15 cellular contexts compared by ENCODE assay signal in genomic region chr6:66865771-66866170, GRCh38.
"Had no signal": no experiment of that assay in that cellular context is flagged by ENCODE, and none has a peak within 500 bp of the region (broad histone marks: within the 10 kb centered on the region; RNA-seq: fewer than 3 reads in every experiment).

No MANE protein-coding gene starts in this region.

- H3K27me3 ChIP-seq: brain microvascular endothelial cell, gastrocnemius medialis, neural progenitor cell, pancreas, thyroid gland had no signal

- H3K4me1 ChIP-seq: gastrocnemius medialis, neural progenitor cell, pancreas, thyroid gland had no signal

- ATAC-seq: gastrocnemius medialis, pancreas had no signal

- H3K36me3 ChIP-seq: brain microvascular endothelial cell, gastrocnemius medialis, pancreas, thyroid gland had no signal

- H3K36me3 Mint-ChIP-seq: activated naive CD4-positive, alpha-beta T cell treated with anti-CD3 and anti-CD28 coated beads, Interleukin-2, amount 50 U/mL, for 24 hours; neural progenitor cell had no signal

- DNase-seq: activated CD4-positive, alpha-beta T cell treated with anti-CD3 and anti-CD28 coated beads, Interleukin-2, amount 50 U/mL, for 1 hour; activated effector memory CD4-positive, alpha-beta T cell treated with Interleukin-2 at 50 U/mL for 16 hours; brain microvascular endothelial cell; cerebellar nuclear complex; dermis blood vessel endothelial cell; gastrocnemius medialis; kidney; pancreas; retina; stimulated activated CD4-positive, alpha-beta T cell treated with anti-CD3 and anti-CD28 coated beads, Interleukin-15, amount 100 ng/mL, for 24 hours; T-helper 2 cell; thyroid gland had no signal

- H3K4me2 ChIP-seq: neural progenitor cell had no signal

- H3K4me1 Mint-ChIP-seq: activated naive CD4-positive, alpha-beta T cell treated with anti-CD3 and anti-CD28 coated beads, Interleukin-2, amount 50 U/mL, for 24 hours; neural progenitor cell had no signal

- H3K27ac Mint-ChIP-seq: activated naive CD4-positive, alpha-beta T cell treated with anti-CD3 and anti-CD28 coated beads, Interleukin-2, amount 50 U/mL, for 24 hours; neural progenitor cell had no signal

- H3K27me3 Mint-ChIP-seq: activated naive CD4-positive, alpha-beta T cell treated with anti-CD3 and anti-CD28 coated beads, Interleukin-2, amount 50 U/mL, for 24 hours had no signal

- H3K4me3 Mint-ChIP-seq: activated naive CD4-positive, alpha-beta T cell treated with anti-CD3 and anti-CD28 coated beads, Interleukin-2, amount 50 U/mL, for 24 hours; neural progenitor cell had no signal

- H3K27ac ChIP-seq: brain microvascular endothelial cell, gastrocnemius medialis, neural progenitor cell, pancreas, thyroid gland had no signal

- H2AFZ ChIP-seq: neural progenitor cell had no signal

- H3K9ac ChIP-seq: neural progenitor cell had no signal

- FAIRE-seq: kidney, pancreas, urothelium cell line had no signal

- H3K4me3 ChIP-seq: gastrocnemius medialis, neural progenitor cell, pancreas, thyroid gland had no signal

- H3K9me3 ChIP-seq: gastrocnemius medialis, pancreas, thyroid gland had no signal
